ENCODE assay signal across 9 cellular contexts in genomic region chr1:19643113-19643512, GRCh38. TPM values are rescaled to one million over a fixed set of nuclear protein-coding genes. Genes with fewer than 3 reads are reported as not detected.
DNase-seq lines count a peak whose midpoint lies in the region; ATAC-seq, FAIRE-seq and TF ChIP-seq lines count a peak whose summit lies in the region.
"Had no signal": no experiment of that assay in that cellular context is flagged by ENCODE, and none has a peak within 500 bp of the region (broad histone marks: within the 10 kb centered on the region; RNA-seq: fewer than 3 reads in every experiment).

No MANE protein-coding gene starts in this region.

- H3K27me3 ChIP-seq in Caco-2 (replicated peaks; ENCODE audit: control insufficient read depth, insufficient read depth, low read length): no peaks in the 10 kb centered on the region
- peaks cover 24 to 50% (median 35%) of the 10 kb centered on the region in 4 experiments for H3K27me3 ChIP-seq in H1 (replicated peaks in 1 of 4; ENCODE audit: control insufficient read depth in 3 of 4, extremely low read depth in 1 of 4, insufficient read depth in 3 of 4, low read length in 3 of 4)
- no peaks in the 10 kb centered on the region for H3K27me3 ChIP-seq in osteoblast (ENCODE audit: insufficient read depth, low read length)

- no peak overlapping the region for H3K18ac ChIP-seq in H1 (ENCODE audit: extremely low read depth, low read length)

- FAIRE-seq in H1 (lab: Jason Lieb, UNC): no peak

- H3K79me1 ChIP-seq in H1 (ENCODE audit: low read depth, low read length): no peaks in the 10 kb centered on the region

- DNase-seq in Caco-2 (peak in 1 of 2 experiments; percentile 48), NCI-H510A treated with DMSO at 0.1 percent for 48 hours (lab: John Stamatoyannopoulos, UW) (peak; percentile 67), H1 (ENCODE audit: low read depth in 1 of 2, low spot score in 2 of 2) (no peak), osteoblast (ENCODE audit: insufficient read length, low spot score, missing footprints) (peak; percentile 95), T-helper 9 cell (no peak), GM10266 (ENCODE audit: extremely low spot score) (no peak), left lobe of liver (ENCODE audit: low spot score) (no peak)

- no peak overlapping the region for H3K14ac ChIP-seq in H1 (ENCODE audit: insufficient read length)

- H3K4me3 Mint-ChIP-seq in Caco-2 (ENCODE audit: unreplicated experiment): peak overlapping the region; percentile 72

- no peak overlapping the region for H3K4ac ChIP-seq in H1 (replicated peaks; ENCODE audit: insufficient read length, low read depth, low read length)

- no peak overlapping the region for H3K27ac Mint-ChIP-seq in Caco-2 (ENCODE audit: unreplicated experiment)

- H3K9me3 Mint-ChIP-seq in Caco-2 (ENCODE audit: unreplicated experiment): no peaks in the 10 kb centered on the region

- H2BK20ac ChIP-seq in H1 (ENCODE audit: low read length): no peak overlapping the region

- ATAC-seq in GM18520 (IDR thresholded peaks at IDR 0.05; ENCODE audit: unreplicated experiment) (no peak), left lobe of liver (no peak)

- H3K4me2 ChIP-seq in H1 (ENCODE audit: insufficient read depth in 1 of 2, low read depth in 2 of 2, low read length in 2 of 2) (peak overlapping the region; percentile 91 to 96), osteoblast (ENCODE audit: insufficient read depth, low read length) (peak overlapping the region; percentile 88)

- no peak overlapping the region for H3K56ac ChIP-seq in H1 (replicated peaks; ENCODE audit: insufficient read length, low read depth, low read length)

- H3K36me3 ChIP-seq in Caco-2 (ENCODE audit: control insufficient read depth, insufficient read depth, low read length) (no peaks in the 10 kb centered on the region), H1 (ENCODE audit: control insufficient read depth in 2 of 4, insufficient read depth in 4 of 4, low read length in 3 of 4) (no peaks in the 10 kb centered on the region), osteoblast (ENCODE audit: insufficient read depth, low read length) (no peaks in the 10 kb centered on the region)

- no peak for TF ChIP-seq RAD21 in H1 (IDR thresholded peaks at IDR 0.05 in 1 of 2, conservative IDR thresholded peaks at IDR 0.05 in 1 of 2; ENCODE audit: low read depth in 2 of 2, low read length in 2 of 2)

- no peak overlapping the region for H2BK12ac ChIP-seq in H1 (ENCODE audit: low read depth, low read length)

- H4K91ac ChIP-seq in H1 (replicated peaks; ENCODE audit: insufficient read length, low read length): no peak overlapping the region

- H2AFZ ChIP-seq in H1 (ENCODE audit: low read length) (no peak overlapping the region), osteoblast (ENCODE audit: low read length) (no peak overlapping the region)

- no peak overlapping the region for H4K8ac ChIP-seq in H1 (ENCODE audit: extremely low read depth, insufficient read depth, low read length)

- TF ChIP-seq CTCF in Caco-2 (IDR thresholded peaks at IDR 0.05; ENCODE audit: insufficient read depth in 1 of 2, low read depth in 1 of 2, low read length in 1 of 2, severe bottlenecking in 1 of 2, unreplicated experiment in 1 of 2) (no peak), H1 (IDR thresholded peaks at IDR 0.05; ENCODE audit: control extremely low read depth in 1 of 3, insufficient read depth in 1 of 3, low read depth in 1 of 3, low read length in 3 of 3) (no peak), osteoblast (IDR thresholded peaks at IDR 0.05; ENCODE audit: extremely low read depth, low read depth, low read length) (no peak), GM10266 (IDR thresholded peaks at IDR 0.05; ENCODE audit: control insufficient read depth, insufficient read depth, low read depth, missing control alignments) (no peak)

- TF ChIP-seq EP300 in H1 (IDR thresholded peaks at IDR 0.05; ENCODE audit: borderline replicate concordance in 1 of 2, low read depth in 2 of 2, low read length in 2 of 2): no peak

- BruUV-seq in Caco-2 (replicated peaks; lab: Mats Ljungman, UMichigan): no TSS peak

- H3K4me1 Mint-ChIP-seq in Caco-2 (ENCODE audit: low read depth, unreplicated experiment): no peaks in the 10 kb centered on the region

- CTCF ChIA-PET in Caco-2 (lab: Charles Lee): interaction anchor here (1.5 kb wide), 1 partner anchor 17 kb away, joined by 3 read pairs; no protein-coding TSS in a partner anchor
- CTCF ChIA-PET in H1 (lab: Charles Lee; ENCODE audit: partially characterized antibody): interaction anchor here (0.5 to 7.2 kb wide), 10 partner anchors 9 to 978 kb away, joined by 3 to 63 read pairs (median 4); no protein-coding TSS in a partner anchor

- H4K20me1 ChIP-seq in H1 (replicated peaks in 1 of 2; ENCODE audit: control insufficient read depth in 1 of 2, insufficient read depth in 2 of 2, low read length in 2 of 2) (peaks cover 0 to 7% of the 10 kb centered on the region in 2 experiments), osteoblast (ENCODE audit: insufficient read depth, low read length) (peaks cover 11% of the 10 kb centered on the region)

- H3K36me3 Mint-ChIP-seq in Caco-2 (ENCODE audit: insufficient read depth, unreplicated experiment): peaks cover 6% of the 10 kb centered on the region

- POLR2A ChIA-PET in Caco-2 (lab: Charles Lee) (no interaction called here), H1 (lab: Charles Lee; ENCODE audit: partially characterized antibody) (interaction anchor here (1.5 to 2.4 kb wide), 3 partner anchors 12 to 391 kb away, joined by 4 to 9 read pairs (median 7); partner anchors contain the start of genes EMC1 and MRTO4)

- H3K23me2 ChIP-seq in H1 (ENCODE audit: low read depth, low read length): peaks cover 10% of the 10 kb centered on the region; the same call in 1 of the 2 replicates

- peak overlapping the region; percentile 31 for H3K4me3 ChIP-seq in Caco-2 (ENCODE audit: low read depth, low read length)
- peak overlapping the region in 1 of 4 experiments; percentile 59; a peak in 2 of 8 replicates for H3K4me3 ChIP-seq in H1 (ENCODE audit: extremely low read depth in 1 of 4, insufficient read depth in 2 of 4, low read depth in 3 of 4, low read length in 4 of 4)
- H3K4me3 ChIP-seq in osteoblast (ENCODE audit: insufficient read depth, low read length): peak overlapping the region; percentile 90

- no peak for TF ChIP-seq POLR2A in H1 (IDR thresholded peaks at IDR 0.05; ENCODE audit: control extremely low read depth in 1 of 2, low read depth in 2 of 2, low read length in 2 of 2)

- H3K9me3 ChIP-seq in Caco-2: no peaks in the 10 kb centered on the region
- no peaks in the 10 kb centered on the region for H3K9me3 ChIP-seq in H1 (ENCODE audit: insufficient read depth in 2 of 2, low read depth in 1 of 2, low read length in 1 of 2)
- H3K9me3 ChIP-seq in osteoblast (ENCODE audit: low read depth, low read length): no peaks in the 10 kb centered on the region

- peaks cover 11% of the 10 kb centered on the region for H3K4me1 ChIP-seq in Caco-2
- H3K4me1 ChIP-seq in H1 (replicated peaks in 1 of 4; ENCODE audit: control insufficient read depth in 3 of 4, insufficient read depth in 4 of 4, low read length in 3 of 4): peaks cover 5 to 17% (median 12%) of the 10 kb centered on the region in 4 experiments
- H3K4me1 ChIP-seq in osteoblast (ENCODE audit: insufficient read depth, low read length): peaks cover 4% of the 10 kb centered on the region

- H4K5ac ChIP-seq in H1 (ENCODE audit: insufficient read length, low read depth, low read length): no peak overlapping the region

- 70% methylated on average over 7 of the region's 7 CpGs; no CpG with 5 or more reads in 1 of the 2 experiments for WGBS in H1 (ENCODE audit: extremely low coverage in 1 of 2, insufficient coverage in 1 of 2, insufficient read length in 1 of 2, insufficient replicate concordance in 2 of 2, low coverage in 1 of 2, low lambda C conversion rate in 2 of 2, missing lambda C conversion rate in 1 of 2), 2 experiments

- H3K79me2 ChIP-seq in H1 (ENCODE audit: control insufficient read depth in 1 of 2, insufficient read depth in 2 of 2, low read length in 2 of 2) (no peaks in the 10 kb centered on the region), osteoblast (ENCODE audit: insufficient read depth, low read length) (peaks cover 39% of the 10 kb centered on the region)

- H2AK5ac ChIP-seq in H1 (ENCODE audit: low read depth, low read length): no peak overlapping the region

- H2BK5ac ChIP-seq in H1 (ENCODE audit: low read depth, low read length): no peak overlapping the region

- no peak overlapping the region for H2BK15ac ChIP-seq in H1 (ENCODE audit: low read length)

- no peak overlapping the region for H2BK120ac ChIP-seq in H1 (replicated peaks; ENCODE audit: low read depth, low read length)

- intact Hi-C loops in Caco-2 (cut with micrococcal nuclease; ENCODE audit: unreplicated experiment): no loop called here

- H3K27me3 Mint-ChIP-seq in Caco-2 (ENCODE audit: insufficient read depth, unreplicated experiment): no peaks in the 10 kb centered on the region

- no peak overlapping the region for H3K9ac ChIP-seq in H1 (replicated peaks in 1 of 4; ENCODE audit: extremely low read depth in 1 of 4, low read depth in 3 of 4, low read length in 3 of 4)

- H3K27ac ChIP-seq in H1 (ENCODE audit: low read depth, low read length) (no peak overlapping the region), osteoblast (ENCODE audit: low read depth, low read length) (no peak overlapping the region)

- H3K23ac ChIP-seq in H1 (ENCODE audit: insufficient read length): no peak overlapping the region

TF ChIP-seq in H1, 55 proteins besides CTCF, POLR2A, EP300 and RAD21 (continues in another document):
- TF ChIP-seq BCL11A (IDR thresholded peaks at IDR 0.05; ENCODE audit: low read depth in 2 of 2, low read length in 2 of 2): no peak

RNA-seq across cellular contexts. Expression of gene NBL1, which starts 1.0 kb away (rescaled TPM):
- total RNA-seq in Caco-2 (2022): 23.0 and 24.0 TPM in 2 replicates
- total RNA-seq in H1 (2021; fragmentation: NEBNext Ultra II Directional; extraction: Animal tissue kit (Norgen Biotek cat#: 25700)): 9.7 and 10.4 TPM in 2 replicates
- 8.7 and 10.8 TPM in 2 replicates for polyA plus RNA-seq in H1 (2011; rRNA removed)
- 10.4 TPM for polyA plus RNA-seq in H1 (2011; cell fraction: cytosol; rRNA removed)
- 11.9 TPM for polyA plus RNA-seq in H1 (2011; cell fraction: nucleus; rRNA removed)
- 5.2 to 10.1 TPM (median 8.0 TPM) in 4 replicates for polyA plus RNA-seq in H1 (2012, experiment 1 of 2)
- 6.4 TPM for polyA plus RNA-seq in H1 (2012, experiment 2 of 2)
- 5.8 TPM for polyA plus RNA-seq in H1 (2013, experiment 1 of 2)
- 6.8 TPM for polyA plus RNA-seq in H1 (2013, experiment 2 of 2)
- polyA minus RNA-seq in H1 (2011; rRNA and poly(A)+ RNA removed): 7.4 and 9.7 TPM in 2 replicates
- 7.9 TPM for polyA minus RNA-seq in H1 (2011; cell fraction: cytosol; rRNA and poly(A)+ RNA removed)
- polyA minus RNA-seq in H1 (2011; cell fraction: nucleus; rRNA and poly(A)+ RNA removed): 6.3 TPM
- total RNA-seq in osteoblast: 88.7 and 114 TPM in 2 replicates
- 2.5 TPM for total RNA-seq in left lobe of liver

RNA-seq across cellular contexts. Expression of gene HTR6, which starts 21.6 kb away (rescaled TPM):
- not detected in 2 replicates for total RNA-seq in Caco-2 (2022)
- 0.69 and 0.76 TPM in 2 replicates for total RNA-seq in H1 (2021; fragmentation: NEBNext Ultra II Directional; extraction: Animal tissue kit (Norgen Biotek cat#: 25700))
- polyA plus RNA-seq in H1 (2011; rRNA removed): 0.95 and 1.4 TPM in 2 replicates
- 0.44 TPM for polyA plus RNA-seq in H1 (2011; cell fraction: cytosol; rRNA removed)
- 0.93 TPM for polyA plus RNA-seq in H1 (2011; cell fraction: nucleus; rRNA removed)
- 0.29 to 1.0 TPM (median 0.73 TPM) in 4 replicates for polyA plus RNA-seq in H1 (2012, experiment 1 of 2)
- 0.64 TPM for polyA plus RNA-seq in H1 (2012, experiment 2 of 2)
- 1.4 TPM for polyA plus RNA-seq in H1 (2013, experiment 1 of 2)
- 1.1 TPM for polyA plus RNA-seq in H1 (2013, experiment 2 of 2)
- 0.22 and 0.24 TPM in 2 replicates for polyA minus RNA-seq in H1 (2011; rRNA and poly(A)+ RNA removed)
- 1.7 TPM for polyA minus RNA-seq in H1 (2011; cell fraction: cytosol; rRNA and poly(A)+ RNA removed)
- 1.1 TPM for polyA minus RNA-seq in H1 (2011; cell fraction: nucleus; rRNA and poly(A)+ RNA removed)
- under 0.01 TPM in 1 of 2 replicates, not detected in the other for total RNA-seq in osteoblast
- not detected for total RNA-seq in left lobe of liver
- total RNA-seq: endothelial cell of umbilical vein had no signal
- polyA plus RNA-seq: endothelial cell of umbilical vein had no signal

Comparison
In these comparisons a context has a peak if more than half of its experiments do, and no peak if none do; other contexts are left out.
1. DNase-seq: peak in NCI-H510A treated with DMSO at 0.1 percent for 48 hours (single experiment) and osteoblast (single experiment); none in H1 (0 of 2), T-helper 9 cell (single experiment), GM10266 (single experiment) and left lobe of liver (single experiment).